ENCODE assay signal across 9 cellular contexts in genomic region chr1:114353233-114353632, GRCh38.
A peak's percentile ranks its signal among the peaks of the same experiment; 100 is the strongest.
DNase-seq lines count a peak whose midpoint lies in the region; ATAC-seq and TF ChIP-seq lines count a peak whose summit lies in the region.
"Had no signal": no experiment of that assay in that cellular context is flagged by ENCODE, and none has a peak within 500 bp of the region (broad histone marks: within the 10 kb centered on the region; RNA-seq: fewer than 3 reads in every experiment).

No MANE protein-coding gene starts in this region.

- no peaks in the 10 kb centered on the region for H3K9me3 Mint-ChIP-seq in mesothelial cell of epicardium

- no peak overlapping the region for H3K27ac Mint-ChIP-seq in mesothelial cell of epicardium
- H3K27ac Mint-ChIP-seq: B cell had no signal

- no peak for TF ChIP-seq CTCF in mesothelial cell of epicardium (IDR thresholded peaks at IDR 0.05; ENCODE audit: unreplicated experiment)

- DNase-seq in NCI-H748 (lab: John Stamatoyannopoulos, UW; ENCODE audit: unreplicated experiment) (peak; percentile 29), NCI-H748 treated with DMSO at 0.1 percent for 48 hours (lab: John Stamatoyannopoulos, UW) (no peak), NCI-H2171 (lab: John Stamatoyannopoulos, UW) (peak; percentile 74), cerebellum (ENCODE audit: low spot score) (peak; percentile 70), mesothelial cell of epicardium (ENCODE audit: low spot score in 2 of 2, unreplicated experiment in 2 of 2) (peak; percentile 61 to 76)
- DNase-seq in stimulated activated CD4-positive, alpha-beta T cell treated with anti-CD3 and anti-CD28 coated beads, Interleukin-4, amount 100 ng/mL, for 4 hours: no peak

- ATAC-seq in GM18858 (IDR thresholded peaks at IDR 0.05; ENCODE audit: unreplicated experiment): no peak
- no peak for ATAC-seq in HG03175 (IDR thresholded peaks at IDR 0.05; ENCODE audit: unreplicated experiment)

- H3K27me3 Mint-ChIP-seq in mesothelial cell of epicardium (ENCODE audit: low read depth): peaks cover 3% of the 10 kb centered on the region

- H3K4me1 Mint-ChIP-seq in mesothelial cell of epicardium: peaks cover 11% of the 10 kb centered on the region

- no peaks in the 10 kb centered on the region for H3K36me3 Mint-ChIP-seq in mesothelial cell of epicardium

- no peak overlapping the region for H3K4me3 Mint-ChIP-seq in mesothelial cell of epicardium
- H3K4me3 Mint-ChIP-seq: B cell had no signal

Comparison
In these comparisons a context has a peak if more than half of its experiments do, and no peak if none do; other contexts are left out.
1. DNase-seq: peak in NCI-H748 (single experiment), NCI-H2171 (single experiment), cerebellum (single experiment) and mesothelial cell of epicardium (2 of 2); none in NCI-H748 treated with DMSO at 0.1 percent for 48 hours (single experiment) and stimulated activated CD4-positive, alpha-beta T cell treated with anti-CD3 and anti-CD28 coated beads, Interleukin-4, amount 100 ng/mL, for 4 hours (0 of 2).